In the genomic region with DNA sequence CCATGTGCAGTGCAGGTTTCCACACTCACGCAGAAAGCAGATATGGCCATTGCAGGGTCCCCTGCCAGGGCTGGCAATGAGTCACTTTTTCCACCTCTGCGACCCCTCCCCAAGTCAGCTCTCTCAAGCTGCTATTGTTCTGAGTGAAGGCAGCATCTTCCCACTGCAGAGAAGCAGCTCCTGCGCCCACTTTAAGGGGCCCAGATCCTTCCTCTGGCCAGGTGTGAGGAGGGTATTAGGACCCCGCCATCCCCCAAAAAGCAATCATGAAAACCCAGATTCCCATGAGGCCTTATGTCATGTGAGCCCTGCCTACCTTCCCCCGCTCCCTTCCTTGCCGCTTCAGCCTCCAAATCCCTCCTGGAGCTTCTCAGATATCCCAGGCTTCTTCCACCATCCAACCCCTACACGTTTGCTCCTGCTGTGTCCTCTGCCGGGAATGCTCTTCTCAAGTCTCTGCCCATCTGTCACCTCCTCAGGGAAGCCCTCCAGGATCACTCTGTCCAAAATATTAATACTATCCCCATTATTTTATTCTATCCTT, we compare ENCODE assay signal across 22 cellular contexts.
"Had no signal": no experiment of that assay in that cellular context is flagged by ENCODE, and none has a peak within 500 bp of the region (broad histone marks: within the 10 kb centered on the region; RNA-seq: fewer than 3 reads in every experiment).

No MANE protein-coding gene starts in this region.

- H3K4me3 ChIP-seq: coronary artery, heart right ventricle, pancreas, skin epidermis, thyroid gland, upper lobe of right lung had no signal

- DNase-seq: activated CD4-positive, alpha-beta memory T cell treated with anti-CD3 and anti-CD28 coated beads, Interleukin-2, amount 10 ng/mL, durations not matched to agents 7 days and 5 days; activated CD4-positive, alpha-beta T cell treated with anti-CD3 and anti-CD28 coated beads, Interleukin-2, amount 10 ng/mL, durations not matched to agents 24 days and 14 days; activated effector memory CD4-positive, alpha-beta T cell treated with Interleukin-2 at 50 U/mL for 16 hours; activated naive CD4-positive, alpha-beta T cell treated with anti-CD3 and anti-CD28 coated beads, Interleukin-2, amount 10 ng/mL, durations not matched to agents 7 days and 5 days; activated T-cell treated with anti-CD3 and anti-CD28 coated beads, Interleukin-2, amount 50 U/mL, for 72 hours; amygdala; cerebellar nuclear complex; heart right ventricle; immature natural killer cell; kidney glomerular epithelial cell; left ventricle myocardium superior; pancreas; right cardiac atrium; stimulated activated CD4-positive, alpha-beta T cell treated with anti-CD3 and anti-CD28 coated beads, Interleukin-1b, Interleukin-23, amount 100 ng/mL, for 48 hours; substantia nigra; thyroid gland; upper lobe of right lung had no signal

- H3K27ac ChIP-seq: coronary artery, heart right ventricle, pancreas, skin epidermis, thyroid gland, upper lobe of right lung had no signal

- H3K36me3 ChIP-seq: heart right ventricle, pancreas, thyroid gland, upper lobe of right lung had no signal

- ATAC-seq: activated CD4-positive, CD25-positive, alpha-beta regulatory T cell treated with anti-CD3 and anti-CD28 coated beads, Interleukin-2, amount 50 U/mL, for 24 hours; activated T-cell treated with anti-CD3 and anti-CD28 coated beads, Interleukin-2, amount 50 U/mL, for 72 hours; heart right ventricle; left ventricle myocardium superior; pancreas; right cardiac atrium; upper lobe of right lung had no signal

- H3K36me3 Mint-ChIP-seq: activated naive CD4-positive, alpha-beta T cell treated with anti-CD3 and anti-CD28 coated beads, Interleukin-2, amount 10 ng/mL, durations not matched to agents 7 days and 5 days; immature natural killer cell had no signal

- H3K4me1 ChIP-seq: heart right ventricle, pancreas, thyroid gland, upper lobe of right lung had no signal

- H3K27ac Mint-ChIP-seq: activated CD4-positive, alpha-beta memory T cell treated with anti-CD3 and anti-CD28 coated beads, Interleukin-2, amount 10 ng/mL, durations not matched to agents 7 days and 5 days; activated CD4-positive, alpha-beta T cell treated with anti-CD3 and anti-CD28 coated beads, Interleukin-2, amount 10 ng/mL, durations not matched to agents 24 days and 14 days; activated naive CD4-positive, alpha-beta T cell treated with anti-CD3 and anti-CD28 coated beads, Interleukin-2, amount 10 ng/mL, durations not matched to agents 7 days and 5 days; activated T-cell treated with anti-CD3 and anti-CD28 coated beads, Interleukin-2, amount 50 U/mL, for 72 hours; stimulated activated naive CD8-positive, alpha-beta T cell treated with anti-CD3 and anti-CD28 coated beads, Interleukin-15, Interleukin-2, amounts not matched to agents 100 ng/mL and 50 ng/mL, for 24 hours had no signal

- H3K27me3 ChIP-seq: pancreas, thyroid gland, upper lobe of right lung had no signal

- H3K9me3 ChIP-seq: pancreas, thyroid gland, upper lobe of right lung had no signal

- H3K4me3 Mint-ChIP-seq: activated CD4-positive, alpha-beta memory T cell treated with anti-CD3 and anti-CD28 coated beads, Interleukin-2, amount 10 ng/mL, durations not matched to agents 7 days and 5 days; activated CD4-positive, alpha-beta T cell treated with anti-CD3 and anti-CD28 coated beads, Interleukin-2, amount 10 ng/mL, durations not matched to agents 24 days and 14 days; activated naive CD4-positive, alpha-beta T cell treated with anti-CD3 and anti-CD28 coated beads, Interleukin-2, amount 10 ng/mL, durations not matched to agents 7 days and 5 days; activated T-cell treated with anti-CD3 and anti-CD28 coated beads, Interleukin-2, amount 50 U/mL, for 72 hours; immature natural killer cell; stimulated activated naive CD8-positive, alpha-beta T cell treated with anti-CD3 and anti-CD28 coated beads, Interleukin-15, Interleukin-2, amounts not matched to agents 100 ng/mL and 50 ng/mL, for 24 hours had no signal

- FAIRE-seq: endometrium, pancreas had no signal

- H3K9me3 Mint-ChIP-seq: activated CD4-positive, alpha-beta memory T cell treated with anti-CD3 and anti-CD28 coated beads, Interleukin-2, amount 10 ng/mL, durations not matched to agents 7 days and 5 days; activated CD4-positive, alpha-beta T cell treated with anti-CD3 and anti-CD28 coated beads, Interleukin-2, amount 10 ng/mL, durations not matched to agents 24 days and 14 days; activated naive CD4-positive, alpha-beta T cell treated with anti-CD3 and anti-CD28 coated beads, Interleukin-2, amount 10 ng/mL, durations not matched to agents 7 days and 5 days; activated T-cell treated with anti-CD3 and anti-CD28 coated beads, Interleukin-2, amount 50 U/mL, for 72 hours; stimulated activated naive CD8-positive, alpha-beta T cell treated with anti-CD3 and anti-CD28 coated beads, Interleukin-15, Interleukin-2, amounts not matched to agents 100 ng/mL and 50 ng/mL, for 24 hours had no signal

- H3K4me1 Mint-ChIP-seq: activated CD4-positive, alpha-beta memory T cell treated with anti-CD3 and anti-CD28 coated beads, Interleukin-2, amount 10 ng/mL, durations not matched to agents 7 days and 5 days; activated naive CD4-positive, alpha-beta T cell treated with anti-CD3 and anti-CD28 coated beads, Interleukin-2, amount 10 ng/mL, durations not matched to agents 7 days and 5 days had no signal

- H3K27me3 Mint-ChIP-seq: activated CD4-positive, alpha-beta T cell treated with anti-CD3 and anti-CD28 coated beads, Interleukin-2, amount 10 ng/mL, durations not matched to agents 24 days and 14 days had no signal
